ENCODE assay signal across 13 cellular contexts in genomic region chr11:76824980-76825725, GRCh38. TPM values are rescaled to one million over a fixed set of nuclear protein-coding genes. Genes with fewer than 3 reads are reported as not detected.
A peak's percentile ranks its signal among the peaks of the same experiment; 100 is the strongest.
DNase-seq lines count a peak whose midpoint lies in the region; ATAC-seq, FAIRE-seq and TF ChIP-seq lines count a peak whose summit lies in the region.
"Had no signal": no experiment of that assay in that cellular context is flagged by ENCODE, and none has a peak within 500 bp of the region (broad histone marks: within the 10 kb centered on the region; RNA-seq: fewer than 3 reads in every experiment).

No MANE protein-coding gene starts in this region.

- H3K27me3 Mint-ChIP-seq in stimulated activated naive CD8-positive, alpha-beta T cell treated with anti-CD3 and anti-CD28 coated beads, Interleukin-15, amount 100 ng/mL, for 72 hours: peaks cover 14% of the 10 kb centered on the region
- H3K27me3 Mint-ChIP-seq: progenitor cell of endocrine pancreas had no signal

- H3K4me1 ChIP-seq in endothelial cell of umbilical vein (ENCODE audit: control insufficient read depth, extremely low read depth, insufficient read depth, low read length) (peaks cover 31% of the 10 kb centered on the region), psoas muscle (no peaks in the 10 kb centered on the region)

- H3K27me3 ChIP-seq in MG63 (no peaks in the 10 kb centered on the region), endothelial cell of umbilical vein (ENCODE audit: control insufficient read depth in 2 of 2, insufficient read depth in 2 of 2, low read length in 2 of 2) (no peaks in the 10 kb centered on the region), psoas muscle (ENCODE audit: insufficient read depth in 3 of 3, low read length in 2 of 3) (no peaks in the 10 kb centered on the region)

- H3K9me1 ChIP-seq in endothelial cell of umbilical vein (replicated peaks; ENCODE audit: control insufficient read depth, extremely low read depth, insufficient read depth, low read length): no peaks in the 10 kb centered on the region

- H3K4me3 ChIP-seq in MG63 (no peak overlapping the region), endothelial cell of umbilical vein (replicated peaks in 1 of 3; ENCODE audit: insufficient read depth in 1 of 3, low read depth in 1 of 3, low read length in 3 of 3) (no peak overlapping the region), psoas muscle (no peak overlapping the region)

- dilution Hi-C loops in endothelial cell of umbilical vein (cut with MboI; ENCODE audit: extremely low pct_ligation_motif_present, low sequenced_read_pairs): loop anchor here (25.0 kb wide), 1 partner anchor 87 kb away; no protein-coding TSS in a partner anchor

- H3K9me3 ChIP-seq in MG63 (no peaks in the 10 kb centered on the region), endothelial cell of umbilical vein (replicated peaks; ENCODE audit: control insufficient read depth, insufficient read depth, low read length) (no peaks in the 10 kb centered on the region), psoas muscle (no peaks in the 10 kb centered on the region)

- POLR2A ChIA-PET in endothelial cell of umbilical vein (lab: Charles Lee): interaction anchor here (0.7 kb wide), 1 partner anchor 11 kb away, joined by 3 read pairs; no protein-coding TSS in a partner anchor

- peak overlapping the region in 1 of 2 donors; percentile 42 for H3K27ac Mint-ChIP-seq in stimulated activated naive CD8-positive, alpha-beta T cell treated with anti-CD3 and anti-CD28 coated beads, Interleukin-15, amount 100 ng/mL, for 72 hours
- H3K27ac Mint-ChIP-seq: progenitor cell of endocrine pancreas had no signal

- CTCF ChIA-PET in endothelial cell of umbilical vein (lab: Charles Lee): interaction anchor here (1.0 to 3.2 kb wide), 7 partner anchors 10 to 94 kb away, joined by 3 to 45 read pairs (median 10); no protein-coding TSS in a partner anchor

- WGBS in psoas muscle, 3 donors: 77 to 80% (median 79%) methylated on average over 5 of the region's 5 CpGs

- ATAC-seq in psoas muscle (no peak), HG03571 (IDR thresholded peaks at IDR 0.05; ENCODE audit: unreplicated experiment) (no peak)
- no peak for ATAC-seq in stimulated activated naive CD8-positive, alpha-beta T cell treated with anti-CD3 and anti-CD28 coated beads, Interleukin-15, amount 100 ng/mL, for 72 hours

- peaks cover 28% of the 10 kb centered on the region for H3K4me1 Mint-ChIP-seq in stimulated activated naive CD8-positive, alpha-beta T cell treated with anti-CD3 and anti-CD28 coated beads, Interleukin-15, amount 100 ng/mL, for 72 hours

- H3K36me3 ChIP-seq in MG63: no peaks in the 10 kb centered on the region
- no peaks in the 10 kb centered on the region for H3K36me3 ChIP-seq in endothelial cell of umbilical vein (ENCODE audit: control insufficient read depth in 2 of 2, extremely low read depth in 1 of 2, insufficient read depth in 2 of 2, low read length in 2 of 2)
- H3K36me3 ChIP-seq in psoas muscle (ENCODE audit: insufficient read depth in 1 of 2, low read depth in 1 of 2): no peaks in the 10 kb centered on the region

- H3K79me2 ChIP-seq in endothelial cell of umbilical vein (ENCODE audit: control insufficient read depth, insufficient read depth, low read length): no peaks in the 10 kb centered on the region

- no peaks in the 10 kb centered on the region for H4K20me1 ChIP-seq in endothelial cell of umbilical vein (replicated peaks; ENCODE audit: control insufficient read depth, extremely low read depth, insufficient read depth, low read length)

- H3K4me3 Mint-ChIP-seq in stimulated activated naive CD8-positive, alpha-beta T cell treated with anti-CD3 and anti-CD28 coated beads, Interleukin-15, amount 100 ng/mL, for 72 hours: no peak overlapping the region

- H3K27ac ChIP-seq in endothelial cell of umbilical vein (ENCODE audit: insufficient read depth, low read depth, low read length): peak overlapping the region; percentile 99
- H3K27ac ChIP-seq in psoas muscle: peak overlapping the region; percentile 71

- H3K9ac ChIP-seq in endothelial cell of umbilical vein (replicated peaks; ENCODE audit: extremely low read depth, insufficient read depth, low read length): no peak overlapping the region

- no peak overlapping the region for H3K4me2 ChIP-seq in endothelial cell of umbilical vein (ENCODE audit: insufficient read depth, low read length)

- DNase-seq in DMS79 (lab: John Stamatoyannopoulos, UW) (peak; percentile 37), MG63 (peak; percentile 89), endothelial cell of umbilical vein (ENCODE audit: low read depth, low spot score) (peak; percentile 49), psoas muscle (no peak), globus pallidus (ENCODE audit: low spot score) (no peak), NCI-H1092 (lab: John Stamatoyannopoulos, UW) (no peak)
- DNase-seq in stimulated activated naive CD8-positive, alpha-beta T cell treated with anti-CD3 and anti-CD28 coated beads, Interleukin-15, amount 100 ng/mL, for 72 hours: no peak
- DNase-seq: anterior cingulate cortex, DND-41, left colon, NCI-H510A had no signal

- H2AFZ ChIP-seq in endothelial cell of umbilical vein (ENCODE audit: low read depth, low read length): peak overlapping the region; percentile 54

- no peaks in the 10 kb centered on the region for H3K9me3 Mint-ChIP-seq in stimulated activated naive CD8-positive, alpha-beta T cell treated with anti-CD3 and anti-CD28 coated beads, Interleukin-15, amount 100 ng/mL, for 72 hours

- TF ChIP-seq POLR2A in endothelial cell of umbilical vein (IDR thresholded peaks at IDR 0.05; ENCODE audit: low read depth, low read length): no peak

- peak; percentile 18 for FAIRE-seq in endothelial cell of umbilical vein (lab: Jason Lieb, UNC)

- no TSS peak for BruUV-seq in endothelial cell of umbilical vein (replicated peaks; lab: Mats Ljungman, UMichigan)

- TF ChIP-seq CTCF in endothelial cell of umbilical vein (IDR thresholded peaks at IDR 0.05; ENCODE audit: extremely low read depth in 1 of 2, insufficient read depth in 1 of 2, low read depth in 1 of 2, low read length in 2 of 2): no peak
- no peak for TF ChIP-seq CTCF in psoas muscle (IDR thresholded peaks at IDR 0.05)

- intact Hi-C loops in endothelial cell of umbilical vein (cut with micrococcal nuclease) (no loop called here), psoas muscle (cut with DNase I) (no loop called here)

TF ChIP-seq in endothelial cell of umbilical vein, 7 proteins besides CTCF, POLR2A, EP300 and RAD21:
- TF ChIP-seq GATA2 (IDR thresholded peaks at IDR 0.05; ENCODE audit: insufficient read depth, insufficient read length, low read depth, low read length) (no peak), MAX (IDR thresholded peaks at IDR 0.05; ENCODE audit: insufficient read depth, insufficient read length) (no peak), FOS (IDR thresholded peaks at IDR 0.05; ENCODE audit: borderline replicate concordance, insufficient read depth, low read length) (no peak), POLR2AphosphoS5 (IDR thresholded peaks at IDR 0.05; ENCODE audit: insufficient read depth, low read depth, low read length) (no peak), MYC (IDR thresholded peaks at IDR 0.05; ENCODE audit: low read depth, low read length) (no peak), JUN (IDR thresholded peaks at IDR 0.05; ENCODE audit: borderline replicate concordance, insufficient read depth, insufficient read length, low read depth) (no peak), EZH2 (IDR thresholded peaks at IDR 0.05; ENCODE audit: borderline replicate concordance, low read depth, low read length, severe bottlenecking) (no peak)

RNA-seq across cellular contexts. Expression of gene ACER3, which starts 35.6 kb away (rescaled TPM):
- total RNA-seq in MG63 (2014; rRNA removed; shearing (Covaris generic); ENCODE audit: low replicate concordance): 15.8 and 56.2 TPM in 2 replicates
- 22.4 and 31.6 TPM in 2 replicates for total RNA-seq in endothelial cell of umbilical vein
- 8.9 and 9.9 TPM in 2 replicates for polyA plus RNA-seq in endothelial cell of umbilical vein
- 7.1 and 7.2 TPM in 2 replicates for polyA plus RNA-seq in endothelial cell of umbilical vein (2011; cell fraction: cytosol; rRNA removed)
- polyA plus RNA-seq in endothelial cell of umbilical vein (2011; cell fraction: nucleus; rRNA removed): 13.6 and 17.0 TPM in 2 replicates
- polyA plus RNA-seq in endothelial cell of umbilical vein (2012): 19.6 and 25.8 TPM in 2 replicates
- polyA minus RNA-seq in endothelial cell of umbilical vein: 34.9 and 35.1 TPM in 2 replicates
- polyA minus RNA-seq in endothelial cell of umbilical vein (2011; cell fraction: cytosol; rRNA and poly(A)+ RNA removed): 7.7 TPM
- 22.3 and 28.9 TPM in 2 replicates for polyA minus RNA-seq in endothelial cell of umbilical vein (2011; cell fraction: nucleus; rRNA and poly(A)+ RNA removed)
- 1 to 10 TPM; 3.4 to 6.3 (median 5.4) TPM for total RNA-seq in psoas muscle
- 1 to 10 TPM in 2 of 3 donors, under 1 TPM in 1; 0.76 to 2.4 (median 1.1) TPM for polyA plus RNA-seq in psoas muscle

RNA-seq across cellular contexts. Expression of gene TSKU, which starts 42.0 kb away (rescaled TPM):
- 4.8 and 8.2 TPM in 2 replicates for total RNA-seq in MG63 (2014; rRNA removed; shearing (Covaris generic); ENCODE audit: low replicate concordance)
- total RNA-seq in endothelial cell of umbilical vein (16.2 and 22.5 TPM in 2 replicates), psoas muscle (10 to 100 TPM in 1 of 4 donors, 1 to 10 TPM in 3; 3.1 to 11.4 (median 3.8) TPM)
- polyA plus RNA-seq in endothelial cell of umbilical vein (21.2 and 30.2 TPM in 2 replicates), psoas muscle (1 to 10 TPM; 3.2 to 5.1 (median 4.7) TPM)
- 13.4 and 16.3 TPM in 2 replicates for polyA plus RNA-seq in endothelial cell of umbilical vein (2011; cell fraction: cytosol; rRNA removed)
- polyA plus RNA-seq in endothelial cell of umbilical vein (2011; cell fraction: nucleus; rRNA removed): 5.6 and 7.1 TPM in 2 replicates
- polyA plus RNA-seq in endothelial cell of umbilical vein (2012): 15.4 and 22.7 TPM in 2 replicates
- polyA minus RNA-seq in endothelial cell of umbilical vein: 16.8 and 20.0 TPM in 2 replicates
- polyA minus RNA-seq in endothelial cell of umbilical vein (2011; cell fraction: cytosol; rRNA and poly(A)+ RNA removed): 38.3 TPM
- polyA minus RNA-seq in endothelial cell of umbilical vein (2011; cell fraction: nucleus; rRNA and poly(A)+ RNA removed): 5.4 and 6.7 TPM in 2 replicates

Comparison
In these comparisons a context has a peak if more than half of its experiments do, and no peak if none do; other contexts are left out.
1. DNase-seq: peak in DMS79 (single experiment), MG63 (single experiment) and endothelial cell of umbilical vein (single experiment); none in psoas muscle (0 of 2), globus pallidus (single experiment), NCI-H1092 (single experiment) and stimulated activated naive CD8-positive, alpha-beta T cell treated with anti-CD3 and anti-CD28 coated beads, Interleukin-15, amount 100 ng/mL, for 72 hours (0 of 2).